18 cellular contexts compared by ENCODE assay signal in genomic region chr17:57471941-57472368, GRCh38.
DNase-seq lines count a peak whose midpoint lies in the region; ATAC-seq, FAIRE-seq and TF ChIP-seq lines count a peak whose summit lies in the region.
"Had no signal": no experiment of that assay in that cellular context is flagged by ENCODE, and none has a peak within 500 bp of the region (broad histone marks: within the 10 kb centered on the region; RNA-seq: fewer than 3 reads in every experiment).

No MANE protein-coding gene starts in this region.

- H3K4me1 ChIP-seq in OCI-LY1 (ENCODE audit: insufficient read depth, low read length, severe bottlenecking) (peaks cover 100% of the 10 kb centered on the region), HepG2 (ENCODE audit: insufficient read depth, low read length) (peaks cover 36% of the 10 kb centered on the region), thymus (ENCODE audit: control insufficient read depth, insufficient read depth, low read length) (peaks cover 64% of the 10 kb centered on the region), stomach (peaks cover 0 to 11% (median 4%) of the 10 kb centered on the region in 4 donors)

- peak overlapping the region; percentile 100 for H3K27ac ChIP-seq in OCI-LY1 (ENCODE audit: low read depth, low read length, poor library complexity, severe bottlenecking)
- no peak overlapping the region for H3K27ac ChIP-seq in HepG2 (ENCODE audit: extremely low read length, insufficient read depth, low read length)
- H3K27ac ChIP-seq in thymus (ENCODE audit: low read depth), result peak overlapping the region; percentile 79
- H3K27ac ChIP-seq in stomach, result no peak overlapping the region
- H3K27ac ChIP-seq: parathyroid adenoma, vagina had no signal

- intact Hi-C loops in HepG2 (cut with micrococcal nuclease; ENCODE audit: unreplicated experiment), result no loop called here
- intact Hi-C loops in stomach (cut with DNase I; ENCODE audit: low total_unique reads), result no loop called here

- TF ChIP-seq RAD21 in HepG2 (CRISPR knock-in tag; IDR thresholded peaks at IDR 0.05), result no peak

- peaks cover 10% of the 10 kb centered on the region for H3F3A ChIP-seq in OCI-LY1 (ENCODE audit: insufficient read depth, low read length)

- TF ChIP-seq EP300 in HepG2 (IDR thresholded peaks at IDR 0.05; ENCODE audit: low read depth in 2 of 2, low read length in 2 of 2), result no peak
- TF ChIP-seq EP300 in HepG2 (CRISPR knock-in tag; IDR thresholded peaks at IDR 0.05; ENCODE audit: borderline replicate concordance), result no peak
- no peak for TF ChIP-seq EP300 in stomach (IDR thresholded peaks at IDR 0.05)

- H3K9ac ChIP-seq in OCI-LY1 (ENCODE audit: low read length) (peak overlapping the region; percentile 53), HepG2 (ENCODE audit: insufficient read depth, low read depth, low read length) (no peak overlapping the region)
- H3K9ac ChIP-seq: parathyroid adenoma had no signal

- ATAC-seq in HepG2 (peak; percentile 42; the same call in 2 of the 3 replicates), GM21526 (IDR thresholded peaks at IDR 0.05; ENCODE audit: low FRiP score, unreplicated experiment) (no peak), HG03460 (IDR thresholded peaks at IDR 0.05; ENCODE audit: unreplicated experiment) (no peak)
- ATAC-seq: activated CD8-positive, alpha-beta T cell treated with anti-CD3 and anti-CD28 coated beads for 36 hours; activated naive CD8-positive, alpha-beta T cell treated with anti-CD3 and anti-CD28 coated beads, Interleukin-2, amount 50 U/mL, for 24 hours had no signal

- 98% methylated on average over 8 of the region's 8 CpGs for WGBS in HepG2 (ENCODE audit: low lambda C conversion rate)
- WGBS in thymus, result 43% methylated on average over 8 of the region's 8 CpGs
- 83 to 92% (median 88%) methylated on average over 8 of the region's 8 CpGs for WGBS in stomach, 5 donors

- H3K36me3 ChIP-seq in OCI-LY1 (ENCODE audit: insufficient read depth, low read length), result peaks cover 27% of the 10 kb centered on the region
- peaks cover 3 to 4% of the 10 kb centered on the region in 2 experiments for H3K36me3 ChIP-seq in HepG2 (replicated peaks in 1 of 2; ENCODE audit: control insufficient read depth in 1 of 2, insufficient read depth in 2 of 2, low read length in 2 of 2)
- no peaks in the 10 kb centered on the region for H3K36me3 ChIP-seq in thymus (ENCODE audit: control insufficient read depth, insufficient read depth)
- H3K36me3 ChIP-seq in stomach, result no peaks in the 10 kb centered on the region
- H3K36me3 ChIP-seq: vagina had no signal

- H3K9me3 ChIP-seq in OCI-LY1 (ENCODE audit: low read length) (no peaks in the 10 kb centered on the region), HepG2 (ENCODE audit: low read length) (no peaks in the 10 kb centered on the region), thymus (ENCODE audit: control insufficient read depth) (no peaks in the 10 kb centered on the region), stomach (no peaks in the 10 kb centered on the region)
- H3K9me3 ChIP-seq: vagina had no signal

- H3K4me2 ChIP-seq in OCI-LY1 (ENCODE audit: low read length) (peak overlapping the region; percentile 33; the same call in 1 of the 2 replicates), HepG2 (ENCODE audit: low read depth, low read length) (no peak overlapping the region)

- TF ChIP-seq POLR2A in HepG2 (IDR thresholded peaks at IDR 0.05; ENCODE audit: insufficient read depth in 1 of 2, low read depth in 2 of 2, low read length in 2 of 2) (no peak), stomach (IDR thresholded peaks at IDR 0.05) (no peak)

- peak overlapping the region; percentile 6 for H3K4me3 ChIP-seq in OCI-LY1 (ENCODE audit: low read depth, low read length, poor library complexity, severe bottlenecking)
- H3K4me3 ChIP-seq in HepG2 (replicated peaks in 1 of 3; ENCODE audit: insufficient read depth in 1 of 3, low read depth in 2 of 3, low read length in 3 of 3), result no peak overlapping the region
- peak overlapping the region; percentile 2 for H3K4me3 ChIP-seq in thymus (ENCODE audit: low read length)
- H3K4me3 ChIP-seq in stomach, result no peak overlapping the region
- H3K4me3 ChIP-seq: vagina had no signal

- TF ChIP-seq CTCF in OCI-LY1 (IDR thresholded peaks at IDR 0.05; ENCODE audit: low read length), result no peak
- TF ChIP-seq CTCF in HepG2 (CRISPR knock-in tag; IDR thresholded peaks at IDR 0.05), result no peak
- TF ChIP-seq CTCF in stomach (IDR thresholded peaks at IDR 0.05), result no peak

- H2AFZ ChIP-seq in OCI-LY1 (ENCODE audit: low read length) (no peak overlapping the region), HepG2 (ENCODE audit: low read length) (no peak overlapping the region)
- H2AFZ ChIP-seq: parathyroid adenoma had no signal

- in situ Hi-C loops in HepG2 (cut with HindIII; ENCODE audit: extremely low pct_ligation_motif_present, low pct_unique_long_range_greater_than_20kb), result no loop called here

- H3K27me3 ChIP-seq in OCI-LY1 (ENCODE audit: insufficient read depth, low read length) (no peaks in the 10 kb centered on the region), HepG2 (ENCODE audit: control insufficient read depth in 1 of 2, insufficient read depth in 2 of 2, low read length in 2 of 2) (no peaks in the 10 kb centered on the region), thymus (ENCODE audit: control insufficient read depth, insufficient read depth) (no peaks in the 10 kb centered on the region), stomach (no peaks in the 10 kb centered on the region)
- H3K27me3 ChIP-seq: vagina had no signal

- no peaks in the 10 kb centered on the region for H3K9me2 ChIP-seq in OCI-LY1 (ENCODE audit: low read depth, low read length)

- CTCF ChIA-PET in HepG2 (lab: Yijun Ruan, JAX; ENCODE audit: low intra/inter-chr PET ratio, low total read pairs), result no interaction called here

- POLR2A ChIA-PET in HepG2 (lab: Yijun Ruan, JAX), result interaction anchor here (0.9 to 1.4 kb wide), 2 partner anchors 46 to 66 kb away, joined by 3 to 4 read pairs; no protein-coding TSS in a partner anchor

- H4K20me1 ChIP-seq in OCI-LY1 (ENCODE audit: insufficient read depth, low read length) (no peaks in the 10 kb centered on the region), HepG2 (ENCODE audit: insufficient read depth, low read length) (no peaks in the 10 kb centered on the region)

- FAIRE-seq in HepG2 (lab: Jason Lieb, UNC), result no peak
- FAIRE-seq: A204.1 had no signal

- peak; percentile 28 for DNase-seq in NCI-H146 (lab: John Stamatoyannopoulos, UW)
- no peak for DNase-seq in NCI-H146 treated with DMSO at 0.1 percent for 48 hours (lab: John Stamatoyannopoulos, UW; ENCODE audit: unreplicated experiment)
- DNase-seq in HepG2 (ENCODE audit: low spot score), result no peak
- no peak for DNase-seq in stomach
- DNase-seq: activated CD8-positive, alpha-beta T cell treated with anti-CD3 and anti-CD28 coated beads for 36 hours; activated naive CD8-positive, alpha-beta T cell treated with anti-CD3 and anti-CD28 coated beads, Interleukin-2, amount 50 U/mL, for 24 hours; CD4-positive, CD25-positive, alpha-beta regulatory T cell; NCI-H1930; NK-92 treated with Interleukin-12 subunit alpha and Interleukin-12 subunit beta, amount 100 ng/mL, for 24 hours; stimulated activated naive CD4-positive, alpha-beta T cell; SW 1271 had no signal

- H3K79me2 ChIP-seq in OCI-LY1 (ENCODE audit: insufficient read depth, low read length) (peaks cover 16% of the 10 kb centered on the region), HepG2 (ENCODE audit: insufficient read depth, low read length) (peaks cover 2% of the 10 kb centered on the region)

- no TSS peak for BruUV-seq in HepG2 (replicated peaks; lab: Mats Ljungman, UMichigan)

TF ChIP-seq in HepG2, 621 proteins besides CTCF, POLR2A, EP300 and RAD21 (continues in another document):
- no peak for TF ChIP-seq ZNF296 (CRISPR knock-in tag; conservative IDR thresholded peaks at IDR 0.05)
- no peak for TF ChIP-seq ZSCAN31 (CRISPR knock-in tag; IDR thresholded peaks at IDR 0.05; ENCODE audit: low read depth)
- TF ChIP-seq STAT6 (CRISPR knock-in tag; IDR thresholded peaks at IDR 0.05; ENCODE audit: borderline replicate concordance), result no peak

Comparison
In these comparisons a context has a peak if more than half of its experiments do, and no peak if none do; other contexts are left out.
1. H3K27ac ChIP-seq: peak in OCI-LY1 (single experiment) and thymus (single experiment); none in HepG2 (single experiment) and stomach (0 of 5).
2. H3K4me3 ChIP-seq: peak in OCI-LY1 (single experiment) and thymus (single experiment); none in HepG2 (0 of 3) and stomach (0 of 4).